23 cellular contexts compared by ENCODE assay signal in the genomic region with DNA sequence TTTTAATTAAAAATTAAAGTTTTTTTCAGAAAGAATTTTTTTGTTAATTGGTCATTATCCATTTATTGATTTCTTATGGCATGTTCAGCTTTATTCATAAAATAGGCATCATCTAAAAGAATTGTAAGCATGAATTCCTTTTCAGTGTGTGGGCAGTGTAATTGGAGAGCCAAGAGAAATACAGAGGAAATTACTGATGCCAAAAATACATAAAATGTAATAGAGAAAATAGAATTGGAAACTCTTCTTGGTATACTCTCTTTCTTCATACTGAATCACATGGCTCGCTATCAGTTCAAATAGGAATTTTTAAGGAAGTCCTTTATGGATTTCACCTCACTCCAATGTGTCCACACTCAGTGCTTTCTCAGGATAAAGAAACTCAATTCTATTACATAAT.
"Had no signal": no experiment of that assay in that cellular context is flagged by ENCODE, and none has a peak within 500 bp of the region (broad histone marks: within the 10 kb centered on the region; RNA-seq: fewer than 3 reads in every experiment).

No MANE protein-coding gene starts in this region.

- FAIRE-seq: colon, keratinocyte had no signal

- H3K4me1 Mint-ChIP-seq: activated CD4-positive, alpha-beta T cell treated with anti-CD3 and anti-CD28 coated beads for 36 hours; endodermal cell; WTC11 had no signal

- H3K4me3 ChIP-seq: body of pancreas, hepatocyte, lung, prostate gland, right atrium auricular region, tibial nerve, uterus had no signal

- H3K27ac ChIP-seq: body of pancreas, epithelial cell of prostate, prostate gland, right atrium auricular region, tibial nerve, uterus had no signal

- H2AFZ ChIP-seq: hepatocyte had no signal

- H3K36me3 ChIP-seq: prostate gland, right atrium auricular region, tibial nerve, uterus had no signal

- H3K36me3 Mint-ChIP-seq: activated naive CD8-positive, alpha-beta T cell; natural killer cell treated with Interleukin-12 subunit alpha and Interleukin-12 subunit beta and Interleukin-15 and Interleukin-18, amount 100 ng/mL, for 72 hours; WTC11 had no signal

- H3K9me3 ChIP-seq: body of pancreas, prostate gland, right atrium auricular region, tibial nerve, uterus had no signal

- H3K27me3 ChIP-seq: body of pancreas, hepatocyte, right atrium auricular region, tibial nerve, uterus had no signal

- DNase-seq: activated CD4-positive, alpha-beta T cell treated with anti-CD3 and anti-CD28 coated beads for 36 hours; activated CD4-positive, alpha-beta T cell treated with anti-CD3 and anti-CD28 coated beads, Interleukin-2, amount 50 U/mL, for 48 hours; amniotic stem cell; body of pancreas; caudate nucleus; endodermal cell; stimulated activated CD4-positive, alpha-beta T cell treated with anti-CD3 and anti-CD28 coated beads, Interleukin-2, amount 100 ng/mL, for 24 hours; stimulated activated naive CD8-positive, alpha-beta T cell treated with anti-CD3 and anti-CD28 coated beads, Interleukin-15, Interleukin-2, amounts not matched to agents 100 U/mL and 50 U/mL, for 24 hours; uterus had no signal

- H3K27me3 Mint-ChIP-seq: activated CD4-positive, alpha-beta T cell treated with anti-CD3 and anti-CD28 coated beads for 36 hours; activated naive CD8-positive, alpha-beta T cell; natural killer cell treated with Interleukin-12 subunit alpha and Interleukin-12 subunit beta and Interleukin-15 and Interleukin-18, amount 100 ng/mL, for 72 hours had no signal

- H3K4me2 ChIP-seq: hepatocyte had no signal

- H3K27ac Mint-ChIP-seq: activated CD4-positive, alpha-beta T cell treated with anti-CD3 and anti-CD28 coated beads for 36 hours; activated naive CD8-positive, alpha-beta T cell; activated T-helper 1 cell treated with anti-CD3 and anti-CD28 coated beads, Interleukin-12 subunit alpha, Interleukin-12 subunit beta, Interleukin-2, Interleukin-4 antibody, amounts not matched to agents 30 ng/mL and 10 ng/mL and 1 ng/mL, durations not matched to agents 14 hours and 24 hours and 36 hours; endodermal cell; natural killer cell treated with Interleukin-12 subunit alpha and Interleukin-12 subunit beta and Interleukin-15 and Interleukin-18, amount 100 ng/mL, for 72 hours; T-helper 2 cell treated with Interferon-gamma antibody and Interleukin-4, amounts not matched to agents 5 μg/mL and 100 μg/mL, for 36 hours; WTC11 had no signal

- H3K4me3 Mint-ChIP-seq: activated CD4-positive, alpha-beta T cell treated with anti-CD3 and anti-CD28 coated beads for 36 hours; activated naive CD8-positive, alpha-beta T cell; activated T-helper 1 cell treated with anti-CD3 and anti-CD28 coated beads, Interleukin-12 subunit alpha, Interleukin-12 subunit beta, Interleukin-2, Interleukin-4 antibody, amounts not matched to agents 30 ng/mL and 10 ng/mL and 1 ng/mL, durations not matched to agents 14 hours and 24 hours and 36 hours; endodermal cell; natural killer cell treated with Interleukin-12 subunit alpha and Interleukin-12 subunit beta and Interleukin-15 and Interleukin-18, amount 100 ng/mL, for 72 hours; T-helper 2 cell treated with Interferon-gamma antibody and Interleukin-4, amounts not matched to agents 5 μg/mL and 100 μg/mL, for 36 hours; WTC11 had no signal

- H3K79me2 ChIP-seq: hepatocyte had no signal

- H3K4me1 ChIP-seq: prostate gland, right atrium auricular region, uterus had no signal

- ATAC-seq: activated CD4-positive, alpha-beta T cell treated with anti-CD3 and anti-CD28 coated beads for 36 hours; body of pancreas; left lobe of liver; natural killer cell treated with Interleukin-12 subunit alpha and Interleukin-12 subunit beta and Interleukin-15 and Interleukin-18, amount 100 ng/mL, for 72 hours; stimulated activated naive CD8-positive, alpha-beta T cell treated with anti-CD3 and anti-CD28 coated beads, Interleukin-15, Interleukin-2, amounts not matched to agents 100 U/mL and 50 U/mL, for 24 hours; WTC11 had no signal

- H3K9me3 Mint-ChIP-seq: endodermal cell, WTC11 had no signal
